ENCODE assay signal across 22 cellular contexts in the genomic region with DNA sequence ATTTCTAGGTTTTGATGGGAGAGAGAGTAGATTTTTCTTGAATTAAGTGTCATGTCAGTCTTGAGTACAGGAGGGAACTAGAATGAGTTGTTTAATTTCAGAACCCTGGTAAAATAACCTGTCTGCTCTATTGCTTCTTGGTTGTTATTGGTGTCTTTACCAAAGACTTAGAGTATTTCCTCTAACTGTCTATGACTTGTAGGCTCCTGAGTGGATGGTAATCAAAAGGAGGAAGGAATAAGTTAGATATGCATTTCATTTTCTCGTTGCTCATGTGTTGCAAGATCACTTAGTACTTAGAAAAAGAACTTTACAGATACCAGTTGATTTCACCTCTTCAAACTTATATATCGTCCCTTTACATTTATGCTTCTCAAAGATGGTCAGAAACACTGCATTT. TPM values are rescaled to one million over a fixed set of nuclear protein-coding genes. Genes with fewer than 3 reads are reported as not detected.
DNase-seq lines count a peak whose midpoint lies in the region; ATAC-seq and TF ChIP-seq lines count a peak whose summit lies in the region.
"Had no signal": no experiment of that assay in that cellular context is flagged by ENCODE, and none has a peak within 500 bp of the region (broad histone marks: within the 10 kb centered on the region; RNA-seq: fewer than 3 reads in every experiment).

No MANE protein-coding gene starts in this region.

- no peaks in the 10 kb centered on the region for H3K27me3 ChIP-seq in gastroesophageal sphincter
- no peaks in the 10 kb centered on the region for H3K27me3 ChIP-seq in heart left ventricle
- H3K27me3 ChIP-seq: dorsolateral prefrontal cortex, MG63, neural progenitor cell had no signal

- no peak for TF ChIP-seq POLR2A in gastroesophageal sphincter (IDR thresholded peaks at IDR 0.05)
- no peak for TF ChIP-seq POLR2A in heart left ventricle (IDR thresholded peaks at IDR 0.05)

- H3K36me3 ChIP-seq in gastroesophageal sphincter (no peaks in the 10 kb centered on the region), heart left ventricle (peaks cover 0 to 4% (median 0%) of the 10 kb centered on the region in 9 donors)
- H3K36me3 ChIP-seq: MG63, neural progenitor cell had no signal

- H3K4me1 Mint-ChIP-seq in natural killer cell, result peaks cover 60 to 61% of the 10 kb centered on the region in 2 donors
- H3K4me1 Mint-ChIP-seq in natural killer cell treated with Interleukin-12 subunit alpha and Interleukin-12 subunit beta and Interleukin-15 and Interleukin-18, amount 100 ng/mL, for 72 hours (ENCODE audit: low read depth in 2 of 2), result peaks cover 35 to 47% of the 10 kb centered on the region in 2 donors

- peak overlapping the region; percentile 7 to 41 for H3K27ac Mint-ChIP-seq in natural killer cell
- no peak overlapping the region for H3K27ac Mint-ChIP-seq in natural killer cell treated with Interleukin-12 subunit alpha and Interleukin-12 subunit beta and Interleukin-15 and Interleukin-18, amount 100 ng/mL, for 72 hours
- H3K27ac Mint-ChIP-seq: activated T-helper 17 cell treated with anti-CD3 and anti-CD28 coated beads, Interleukin-2, amount 50 U/mL, for 72 hours; neural progenitor cell had no signal

- peak overlapping the region in 3 of 4 donors; percentile 16 to 50 (median 28) for H3K27ac ChIP-seq in gastroesophageal sphincter
- H3K27ac ChIP-seq in heart left ventricle, result no peak overlapping the region
- H3K27ac ChIP-seq: epithelial cell of prostate, neural progenitor cell had no signal

- H3K4me1 ChIP-seq in gastroesophageal sphincter (peaks cover 4 to 75% (median 28%) of the 10 kb centered on the region in 3 donors), heart left ventricle (peaks cover 0 to 56% (median 21%) of the 10 kb centered on the region in 12 donors)

- DNase-seq in natural killer cell, result no peak
- DNase-seq in natural killer cell treated with Interleukin-12 subunit alpha and Interleukin-12 subunit beta and Interleukin-15 and Interleukin-18, amount 100 ng/mL, for 72 hours (ENCODE audit: low spot score), result no peak
- DNase-seq in OCI-M1 (lab: John Stamatoyannopoulos, UW), result peak; percentile 98
- no peak for DNase-seq in heart left ventricle
- DNase-seq in NCI-H2196 (lab: John Stamatoyannopoulos, UW; ENCODE audit: unreplicated experiment), result no peak
- DNase-seq in NCI-H526 (lab: John Stamatoyannopoulos, UW), result no peak
- DNase-seq: activated CD8-positive, alpha-beta memory T cell treated with anti-CD3 and anti-CD28 coated beads for 24 hours; Caco-2; dorsolateral prefrontal cortex; foreskin fibroblast; hypothalamus; islet precursor cell; mesendoderm; MG63; NCI-H1694 treated with DMSO at 0.1 percent for 48 hours; NCI-H2227 treated with DMSO at 0.1 percent for 48 hours; stimulated activated CD4-positive, alpha-beta T cell treated with anti-CD3 and anti-CD28 coated beads, Interleukin-4, amount 100 ng/mL, for 4 hours; substantia nigra had no signal

- H3K9me3 ChIP-seq in gastroesophageal sphincter (no peaks in the 10 kb centered on the region), heart left ventricle (no peaks in the 10 kb centered on the region)
- H3K9me3 ChIP-seq: Caco-2, MG63 had no signal

- H3K4me3 ChIP-seq in gastroesophageal sphincter, result no peak overlapping the region
- H3K4me3 ChIP-seq in heart left ventricle, result no peak overlapping the region
- H3K4me3 ChIP-seq: dorsolateral prefrontal cortex, MG63, neural progenitor cell had no signal

- no peak for TF ChIP-seq EP300 in gastroesophageal sphincter (IDR thresholded peaks at IDR 0.05)

- H3K36me3 Mint-ChIP-seq in natural killer cell, result no peaks in the 10 kb centered on the region
- no peaks in the 10 kb centered on the region for H3K36me3 Mint-ChIP-seq in natural killer cell treated with Interleukin-12 subunit alpha and Interleukin-12 subunit beta and Interleukin-15 and Interleukin-18, amount 100 ng/mL, for 72 hours

- H3K9me3 Mint-ChIP-seq in natural killer cell, result no peaks in the 10 kb centered on the region
- H3K9me3 Mint-ChIP-seq in natural killer cell treated with Interleukin-12 subunit alpha and Interleukin-12 subunit beta and Interleukin-15 and Interleukin-18, amount 100 ng/mL, for 72 hours, result no peaks in the 10 kb centered on the region
- H3K9me3 Mint-ChIP-seq: activated T-helper 17 cell treated with anti-CD3 and anti-CD28 coated beads, Interleukin-2, amount 50 U/mL, for 72 hours; neural progenitor cell had no signal

- intact Hi-C loops in natural killer cell (cut with micrococcal nuclease) (no loop called here), heart left ventricle (cut with DNase I) (no loop called here)

- TF ChIP-seq CTCF in natural killer cell (IDR thresholded peaks at IDR 0.05) (no peak), gastroesophageal sphincter (IDR thresholded peaks at IDR 0.05) (no peak), heart left ventricle (IDR thresholded peaks at IDR 0.05) (no peak)

- no peaks in the 10 kb centered on the region for H3K27me3 Mint-ChIP-seq in natural killer cell (ENCODE audit: low read depth in 2 of 2)
- no peaks in the 10 kb centered on the region for H3K27me3 Mint-ChIP-seq in natural killer cell treated with Interleukin-12 subunit alpha and Interleukin-12 subunit beta and Interleukin-15 and Interleukin-18, amount 100 ng/mL, for 72 hours
- H3K27me3 Mint-ChIP-seq: activated T-helper 17 cell treated with anti-CD3 and anti-CD28 coated beads, Interleukin-2, amount 50 U/mL, for 72 hours had no signal

- 57 to 70% methylated on average over 2 of the region's 2 CpGs for WGBS in gastroesophageal sphincter (ENCODE audit: low coverage in 1 of 2), 2 donors
- 62 to 70% (median 64%) methylated on average over 2 of the region's 2 CpGs for WGBS in heart left ventricle, 4 donors

- ATAC-seq in natural killer cell (no peak), gastroesophageal sphincter (no peak), heart left ventricle (no peak)
- ATAC-seq in natural killer cell treated with Interleukin-12 subunit alpha and Interleukin-12 subunit beta and Interleukin-15 and Interleukin-18, amount 100 ng/mL, for 72 hours, result no peak
- ATAC-seq: activated T-helper 17 cell treated with anti-CD3 and anti-CD28 coated beads, Interleukin-2, amount 50 U/mL, for 72 hours had no signal

- no peak overlapping the region for H3K4me3 Mint-ChIP-seq in natural killer cell
- no peak overlapping the region for H3K4me3 Mint-ChIP-seq in natural killer cell treated with Interleukin-12 subunit alpha and Interleukin-12 subunit beta and Interleukin-15 and Interleukin-18, amount 100 ng/mL, for 72 hours
- H3K4me3 Mint-ChIP-seq: activated T-helper 17 cell treated with anti-CD3 and anti-CD28 coated beads, Interleukin-2, amount 50 U/mL, for 72 hours; neural progenitor cell had no signal

RNA-seq across cellular contexts. Expression of a gene that starts 31.1 kb away (rescaled TPM):
- total RNA-seq in natural killer cell, result 100 to 1,000 TPM; 118 to 130 (median 120) TPM
- total RNA-seq in natural killer cell treated with Interleukin-12 subunit alpha and Interleukin-12 subunit beta and Interleukin-15 and Interleukin-18, amount 100 ng/mL, for 72 hours, result 100 to 1,000 TPM in 1 of 2 donors, 10 to 100 TPM in 1; 50.2 to 104 TPM
- total RNA-seq in gastroesophageal sphincter, result 10 to 100 TPM; 34.1 to 56.3 (median 46.6) TPM
- total RNA-seq in heart left ventricle, result 10 to 100 TPM; 12.2 to 20.6 (median 17.1) TPM
- polyA plus RNA-seq in heart left ventricle, result 10 to 100 TPM in 1 of 2 donors, 1 to 10 TPM in 1; 6.4 to 11.6 TPM

Comparison
In these comparisons a context has a peak if more than half of its experiments do, and no peak if none do; other contexts are left out.
1. H3K27ac Mint-ChIP-seq: peak in natural killer cell (2 of 2); none in natural killer cell treated with Interleukin-12 subunit alpha and Interleukin-12 subunit beta and Interleukin-15 and Interleukin-18, amount 100 ng/mL, for 72 hours (0 of 2).
2. H3K27ac ChIP-seq: peak in gastroesophageal sphincter (3 of 4); none in heart left ventricle (0 of 12).